In genomic region chr11:104700609-104701008, GRCh38 we compare ENCODE assay signal across 12 cellular contexts.
DNase-seq lines count a peak whose midpoint lies in the region; ATAC-seq and TF ChIP-seq lines count a peak whose summit lies in the region.
"Had no signal": no experiment of that assay in that cellular context is flagged by ENCODE, and none has a peak within 500 bp of the region (broad histone marks: within the 10 kb centered on the region; RNA-seq: fewer than 3 reads in every experiment).

No MANE protein-coding gene starts in this region.

- peak; percentile 66 for DNase-seq in AG10803 (ENCODE audit: low read depth)
- peak; percentile 71 for DNase-seq in HCEC 1CT
- DNase-seq in activated naive CD8-positive, alpha-beta T cell treated with anti-CD3 and anti-CD28 coated beads, Interleukin-2, amount 50 U/mL, for 24 hours = no peak
- DNase-seq in lower lobe of right lung = no peak
- no peak for DNase-seq in COR-L47 (lab: John Stamatoyannopoulos, UW)
- no peak for DNase-seq in medulla oblongata (ENCODE audit: extremely low spot score)
- DNase-seq: DMS153, endodermal cell, kidney, NCI-H1105 treated with DMSO at 0.1 percent for 48 hours had no signal

- H3K4me3 Mint-ChIP-seq in activated naive CD8-positive, alpha-beta T cell treated with anti-CD3 and anti-CD28 coated beads, Interleukin-2, amount 50 U/mL, for 24 hours = no peak overlapping the region
- H3K4me3 Mint-ChIP-seq: endodermal cell had no signal

- H3K27me3 ChIP-seq in lower lobe of right lung (ENCODE audit: low read depth) = no peaks in the 10 kb centered on the region

- intact Hi-C loops in lower lobe of right lung (cut with DNase I) = no loop called here

- peak; percentile 78 for ATAC-seq in activated naive CD8-positive, alpha-beta T cell treated with anti-CD3 and anti-CD28 coated beads, Interleukin-2, amount 50 U/mL, for 24 hours
- ATAC-seq in lower lobe of right lung = peak; percentile 37 to 48
- ATAC-seq in HG02588 (IDR thresholded peaks at IDR 0.05; ENCODE audit: unreplicated experiment) = no peak
- ATAC-seq in GM21360 (IDR thresholded peaks at IDR 0.05; ENCODE audit: unreplicated experiment) = no peak

- no peaks in the 10 kb centered on the region for H3K27me3 Mint-ChIP-seq in activated naive CD8-positive, alpha-beta T cell treated with anti-CD3 and anti-CD28 coated beads, Interleukin-2, amount 50 U/mL, for 24 hours

- no peak overlapping the region for H3K27ac Mint-ChIP-seq in activated naive CD8-positive, alpha-beta T cell treated with anti-CD3 and anti-CD28 coated beads, Interleukin-2, amount 50 U/mL, for 24 hours
- H3K27ac Mint-ChIP-seq: endodermal cell had no signal

- no peaks in the 10 kb centered on the region for H3K9me3 Mint-ChIP-seq in activated naive CD8-positive, alpha-beta T cell treated with anti-CD3 and anti-CD28 coated beads, Interleukin-2, amount 50 U/mL, for 24 hours
- H3K9me3 Mint-ChIP-seq: endodermal cell had no signal

- peaks cover 36% of the 10 kb centered on the region for H3K4me1 Mint-ChIP-seq in activated naive CD8-positive, alpha-beta T cell treated with anti-CD3 and anti-CD28 coated beads, Interleukin-2, amount 50 U/mL, for 24 hours
- H3K4me1 Mint-ChIP-seq: endodermal cell had no signal

- no peak for TF ChIP-seq CTCF in AG10803 (conservative IDR thresholded peaks at IDR 0.05; ENCODE audit: low read length)
- TF ChIP-seq CTCF in lower lobe of right lung (IDR thresholded peaks at IDR 0.05) = no peak

- peaks cover 16% of the 10 kb centered on the region for H3K4me1 ChIP-seq in lower lobe of right lung

- no peaks in the 10 kb centered on the region for H3K9me3 ChIP-seq in lower lobe of right lung

- H3K4me3 ChIP-seq in AG10803 (ENCODE audit: low read length) (no peak overlapping the region), lower lobe of right lung (no peak overlapping the region)

- no peaks in the 10 kb centered on the region for H3K36me3 ChIP-seq in lower lobe of right lung

- H3K36me3 Mint-ChIP-seq in activated naive CD8-positive, alpha-beta T cell treated with anti-CD3 and anti-CD28 coated beads, Interleukin-2, amount 50 U/mL, for 24 hours (ENCODE audit: low read depth) = no peaks in the 10 kb centered on the region

- H3K27ac ChIP-seq in lower lobe of right lung = no peak overlapping the region

Comparison
In these comparisons a context has a peak if more than half of its experiments do, and no peak if none do; other contexts are left out.
1. DNase-seq: peak in AG10803 (single experiment) and HCEC 1CT (single experiment); none in activated naive CD8-positive, alpha-beta T cell treated with anti-CD3 and anti-CD28 coated beads, Interleukin-2, amount 50 U/mL, for 24 hours (single experiment), lower lobe of right lung (single experiment), COR-L47 (single experiment) and medulla oblongata (single experiment).
2. ATAC-seq: peak in activated naive CD8-positive, alpha-beta T cell treated with anti-CD3 and anti-CD28 coated beads, Interleukin-2, amount 50 U/mL, for 24 hours (single experiment) and lower lobe of right lung (2 of 2); none in HG02588 (single experiment) and GM21360 (single experiment).